In the genomic region with DNA sequence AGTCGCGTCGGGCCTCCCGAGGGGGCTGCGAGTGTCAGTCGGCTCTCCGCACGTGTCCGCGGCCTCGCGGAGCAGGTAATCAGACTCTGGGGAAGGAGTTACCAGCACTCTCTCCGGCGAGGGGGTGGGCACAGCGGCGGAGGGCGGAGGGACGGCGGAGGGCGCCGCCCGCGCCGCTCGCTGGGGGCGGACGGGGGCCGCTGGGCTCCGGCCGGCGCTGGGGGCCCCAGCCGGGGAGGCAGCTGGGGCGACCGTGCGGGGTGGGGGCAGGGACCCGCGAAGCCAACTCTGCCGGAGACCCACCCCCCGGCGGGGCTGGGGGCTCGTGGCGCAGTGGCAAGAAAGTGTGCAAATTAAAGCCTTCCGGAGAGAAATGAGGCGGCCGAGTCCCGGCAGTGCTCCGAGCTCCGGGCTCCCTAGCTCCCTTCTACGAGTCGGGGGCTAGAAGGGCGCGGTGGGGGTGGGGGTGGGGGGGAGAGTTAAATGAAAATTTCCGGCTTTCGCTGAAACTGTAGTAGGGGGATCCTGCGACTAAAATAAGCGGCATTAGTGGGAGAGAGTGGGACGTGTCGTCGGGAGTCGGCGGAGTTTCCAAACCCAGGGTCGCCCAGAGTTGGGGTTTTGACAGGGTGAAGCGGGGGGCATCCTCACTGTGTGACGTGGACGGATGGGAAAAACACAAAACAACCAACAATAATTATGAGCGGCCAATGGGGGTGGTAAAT, we compare ENCODE assay signal across 8 cellular contexts. TPM values are rescaled to one million over a fixed set of nuclear protein-coding genes. Genes with fewer than 3 reads are reported as not detected.
DNase-seq lines count a peak whose midpoint lies in the region; ATAC-seq and TF ChIP-seq lines count a peak whose summit lies in the region.

A gene (minus strand): TSS at position 85 of the 725 bp plus-strand sequence. CDS start 3,250 bp downstream, outside the sequence.

- no peaks in the 10 kb centered on the region for H3K9me3 Mint-ChIP-seq in CD4-positive, alpha-beta T cell
- no peaks in the 10 kb centered on the region for H3K9me3 Mint-ChIP-seq in T-helper 2 cell treated with Interferon-gamma antibody and Interleukin-4, amounts not matched to agents 5 μg/mL and 100 μg/mL, for 36 hours

- no peaks in the 10 kb centered on the region for H3K36me3 ChIP-seq in HUES64 (ENCODE audit: insufficient read depth, low read length)
- H3K36me3 ChIP-seq in iPS-18a (ENCODE audit: control insufficient read depth, low read depth, low read length) = no peaks in the 10 kb centered on the region

- no peaks in the 10 kb centered on the region for H3K27me3 ChIP-seq in CD4-positive, alpha-beta T cell (ENCODE audit: control insufficient read depth, insufficient read depth, low read length)
- H3K27me3 ChIP-seq in HUES64 (ENCODE audit: insufficient read depth, low read length) (peaks cover 41% of the 10 kb centered on the region), iPS-18a (ENCODE audit: control insufficient read depth, insufficient read depth, low read length) (peaks cover 45% of the 10 kb centered on the region)

- H3K27ac Mint-ChIP-seq in CD4-positive, alpha-beta T cell = peak within 1 kb of the TSS; percentile 79
- H3K27ac Mint-ChIP-seq in T-helper 2 cell treated with Interferon-gamma antibody and Interleukin-4, amounts not matched to agents 5 μg/mL and 100 μg/mL, for 36 hours = peak within 1 kb of the TSS; percentile 92

- under 1% methylated on average over 64 of the region's 66 CpGs for WGBS in HUES64

- H3K4me3 ChIP-seq in HUES64 (ENCODE audit: low read length) (peak within 1 kb of the TSS; percentile 71), astrocyte of the spinal cord (ENCODE audit: low read depth, low read length) (peak within 1 kb of the TSS; percentile 93), iPS-18a (ENCODE audit: low read length) (peak within 1 kb of the TSS; percentile 79), skin epidermis (peak within 1 kb of the TSS; percentile 62 to 86 (median 76))

- no peaks in the 10 kb centered on the region for H3K9me3 ChIP-seq in CD4-positive, alpha-beta T cell (ENCODE audit: control insufficient read depth, low read length)
- H3K9me3 ChIP-seq in HUES64 (ENCODE audit: insufficient read depth, low read depth, low read length) (no peaks in the 10 kb centered on the region), iPS-18a (ENCODE audit: control insufficient read depth, low read depth, low read length) (no peaks in the 10 kb centered on the region)

- peaks cover 32% of the 10 kb centered on the region for H3K36me3 Mint-ChIP-seq in CD4-positive, alpha-beta T cell (ENCODE audit: low read depth)
- peaks cover 20% of the 10 kb centered on the region for H3K36me3 Mint-ChIP-seq in T-helper 2 cell treated with Interferon-gamma antibody and Interleukin-4, amounts not matched to agents 5 μg/mL and 100 μg/mL, for 36 hours (ENCODE audit: low read depth)

- in situ Hi-C loops in astrocyte of the spinal cord (cut with HindIII; ENCODE audit: low sequenced_read_pairs) = no loop called here

- CTCF ChIA-PET in CD4-positive, alpha-beta T cell (lab: Charles Lee) = interaction anchor here (0.9 to 2.2 kb wide), 3 partner anchors 19 to 216 kb away, joined by 4 to 6 read pairs (median 4); no protein-coding TSS in a partner anchor

- intact Hi-C loops in CD4-positive, alpha-beta T cell (cut with DNase I, micrococcal nuclease) = loop anchor here (5.0 to 10.0 kb wide), 6 partner anchors 66 to 1168 kb away; a partner anchor contains a TSS

- no peak for TF ChIP-seq CTCF in CD4-positive, alpha-beta T cell (IDR thresholded peaks at IDR 0.05)
- TF ChIP-seq CTCF in astrocyte of the spinal cord (IDR thresholded peaks at IDR 0.05; ENCODE audit: low read depth, low read length) = no peak

- peaks cover 19% of the 10 kb centered on the region for H3K27me3 Mint-ChIP-seq in CD4-positive, alpha-beta T cell
- H3K27me3 Mint-ChIP-seq in T-helper 2 cell treated with Interferon-gamma antibody and Interleukin-4, amounts not matched to agents 5 μg/mL and 100 μg/mL, for 36 hours (ENCODE audit: low read depth) = peaks cover 30% of the 10 kb centered on the region

- peaks cover 38% of the 10 kb centered on the region for H3K4me1 Mint-ChIP-seq in CD4-positive, alpha-beta T cell (ENCODE audit: low read depth)
- H3K4me1 Mint-ChIP-seq in T-helper 2 cell treated with Interferon-gamma antibody and Interleukin-4, amounts not matched to agents 5 μg/mL and 100 μg/mL, for 36 hours (ENCODE audit: low read depth) = peaks cover 21% of the 10 kb centered on the region

- H3K9ac ChIP-seq in HUES64 (ENCODE audit: low read depth, low read length) = peak within 1 kb of the TSS; percentile 53
- peak within 1 kb of the TSS; percentile 49 for H3K9ac ChIP-seq in iPS-18a (ENCODE audit: low read length)

- peak; percentile 27 for ATAC-seq in CD4-positive, alpha-beta T cell (ENCODE audit: poor library complexity)
- peak; percentile 35 for ATAC-seq in GM19455 (IDR thresholded peaks at IDR 0.05; ENCODE audit: unreplicated experiment)

- H3K27ac ChIP-seq in CD4-positive, alpha-beta T cell (ENCODE audit: low read depth, low read length) = peak within 1 kb of the TSS; percentile 24
- peak within 1 kb of the TSS; percentile 75; the same call in 1 of the 2 replicates for H3K27ac ChIP-seq in HUES64 (ENCODE audit: low read depth, low read length)
- no peak within 1 kb of the TSS for H3K27ac ChIP-seq in iPS-18a (ENCODE audit: low read length)
- peak within 1 kb of the TSS; percentile 63 to 91 (median 83) for H3K27ac ChIP-seq in skin epidermis

- DNase-seq in CD4-positive, alpha-beta T cell = peak; percentile 33 to 61 (median 45)
- peak; percentile 71 for DNase-seq in T-helper 2 cell treated with Interferon-gamma antibody and Interleukin-4, amounts not matched to agents 5 μg/mL and 100 μg/mL, for 36 hours (ENCODE audit: low spot score)
- DNase-seq in astrocyte of the spinal cord (ENCODE audit: low read depth, low spot score) = peak; percentile 73
- no peak for DNase-seq in OCI-M2 (lab: John Stamatoyannopoulos, UW; ENCODE audit: unreplicated experiment)

- peak within 1 kb of the TSS; percentile 96 for H3K4me3 Mint-ChIP-seq in CD4-positive, alpha-beta T cell
- peak within 1 kb of the TSS; percentile 93 for H3K4me3 Mint-ChIP-seq in T-helper 2 cell treated with Interferon-gamma antibody and Interleukin-4, amounts not matched to agents 5 μg/mL and 100 μg/mL, for 36 hours

- peaks cover 30% of the 10 kb centered on the region for H3K4me1 ChIP-seq in HUES64 (ENCODE audit: insufficient read depth, low read length)
- H3K4me1 ChIP-seq in iPS-18a (ENCODE audit: control insufficient read depth, low read depth, low read length) = peaks cover 28% of the 10 kb centered on the region

- POLR2A ChIA-PET in CD4-positive, alpha-beta T cell (lab: Charles Lee) = interaction anchor here (0.6 to 2.0 kb wide), 4 partner anchors 23 to 308 kb away, joined by 3 to 7 read pairs (median 4); a partner anchor contains a TSS

RNA-seq across cellular contexts. Expression of the gene that starts here (rescaled TPM):
- 10 to 100 TPM; 13.0 to 13.7 TPM for total RNA-seq in CD4-positive, alpha-beta T cell
- polyA plus RNA-seq in HUES64 (2013, experiment 1 of 2) = 10.6 TPM
- polyA plus RNA-seq in HUES64 (2013, experiment 2 of 2) = 12.8 TPM
